ENCODE assay signal across 1 cellular context in the genomic region with DNA sequence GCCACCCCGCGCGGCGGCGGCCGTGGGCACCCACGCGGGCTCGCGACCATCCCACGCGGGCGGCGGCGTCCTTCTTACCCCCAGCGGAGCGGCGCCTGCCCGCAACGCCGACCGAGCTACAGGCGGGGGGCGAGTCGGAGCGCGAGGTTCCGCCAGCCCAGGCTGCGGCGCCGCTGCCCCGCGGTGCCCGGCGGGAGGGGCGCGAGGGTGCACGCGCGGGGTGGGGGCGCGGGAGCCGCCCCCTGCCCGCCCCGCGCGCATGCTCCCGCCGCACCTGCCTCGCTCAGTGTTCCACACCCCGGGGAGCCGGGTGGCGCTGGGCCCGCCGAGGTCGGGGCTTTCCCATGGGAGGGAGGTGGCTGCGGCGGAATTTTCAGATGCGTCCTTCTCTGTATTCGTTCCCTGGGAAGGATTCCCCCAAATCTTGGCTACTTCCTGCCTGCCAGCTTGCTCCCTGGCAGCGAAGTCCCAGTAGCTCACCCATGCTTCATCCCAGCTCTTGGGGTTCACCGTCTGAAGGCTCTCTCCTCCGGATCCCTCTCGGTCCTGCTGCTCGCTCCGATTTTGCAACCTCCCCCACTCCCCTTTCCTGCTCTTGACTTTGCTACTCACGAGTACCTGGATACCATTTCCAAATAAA.
A peak's percentile ranks its signal among the peaks of the same experiment; 100 is the strongest.
TF ChIP-seq lines count a peak whose summit lies in the region.

L3MBTL4 (minus strand) TSS at position 189 of the 640 bp plus-strand sequence. CDS start 103,286 bp downstream, outside the sequence.

TF ChIP-seq in HEK293, 187 proteins besides CTCF, POLR2A, EP300 and RAD21 (continued from another document and continues in another):
- TF ChIP-seq, protein P1, sequence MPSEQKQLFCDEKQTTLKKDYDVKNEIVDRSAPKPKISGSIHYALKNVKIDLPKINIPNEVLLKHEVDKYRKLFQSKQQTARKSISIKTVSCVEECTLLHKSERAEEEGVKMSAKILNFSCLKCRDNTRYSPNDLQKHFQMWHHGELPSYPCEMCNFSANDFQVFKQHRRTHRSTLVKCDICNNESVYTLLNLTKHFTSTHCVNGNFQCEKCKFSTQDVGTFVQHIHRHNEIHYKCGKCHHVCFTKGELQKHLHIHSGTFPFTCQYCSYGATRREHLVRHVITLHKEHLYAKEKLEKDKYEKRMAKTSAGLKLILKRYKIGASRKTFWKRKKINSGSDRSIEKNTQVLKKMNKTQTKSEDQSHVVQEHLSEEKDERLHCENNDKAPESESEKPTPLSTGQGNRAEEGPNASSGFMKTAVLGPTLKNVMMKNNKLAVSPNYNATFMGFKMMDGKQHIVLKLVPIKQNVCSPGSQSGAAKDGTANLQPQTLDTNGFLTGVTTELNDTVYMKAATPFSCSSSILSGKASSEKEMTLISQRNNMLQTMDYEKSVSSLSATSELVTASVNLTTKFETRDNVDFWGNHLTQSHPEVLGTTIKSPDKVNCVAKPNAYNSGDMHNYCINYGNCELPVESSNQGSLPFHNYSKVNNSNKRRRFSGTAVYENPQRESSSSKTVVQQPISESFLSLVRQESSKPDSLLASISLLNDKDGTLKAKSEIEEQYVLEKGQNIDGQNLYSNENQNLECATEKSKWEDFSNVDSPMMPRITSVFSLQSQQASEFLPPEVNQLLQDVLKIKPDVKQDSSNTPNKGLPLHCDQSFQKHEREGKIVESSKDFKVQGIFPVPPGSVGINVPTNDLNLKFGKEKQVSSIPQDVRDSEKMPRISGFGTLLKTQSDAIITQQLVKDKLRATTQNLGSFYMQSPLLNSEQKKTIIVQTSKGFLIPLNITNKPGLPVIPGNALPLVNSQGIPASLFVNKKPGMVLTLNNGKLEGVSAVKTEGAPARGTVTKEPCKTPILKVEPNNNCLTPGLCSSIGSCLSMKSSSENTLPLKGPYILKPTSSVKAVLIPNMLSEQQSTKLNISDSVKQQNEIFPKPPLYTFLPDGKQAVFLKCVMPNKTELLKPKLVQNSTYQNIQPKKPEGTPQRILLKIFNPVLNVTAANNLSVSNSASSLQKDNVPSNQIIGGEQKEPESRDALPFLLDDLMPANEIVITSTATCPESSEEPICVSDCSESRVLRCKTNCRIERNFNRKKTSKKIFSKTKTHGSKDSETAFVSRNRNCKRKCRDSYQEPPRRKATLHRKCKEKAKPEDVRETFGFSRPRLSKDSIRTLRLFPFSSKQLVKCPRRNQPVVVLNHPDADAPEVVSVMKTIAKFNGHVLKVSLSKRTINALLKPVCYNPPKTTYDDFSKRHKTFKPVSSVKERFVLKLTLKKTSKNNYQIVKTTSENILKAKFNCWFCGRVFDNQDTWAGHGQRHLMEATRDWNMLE (tag by site-specific recombination; conservative IDR thresholded peaks at IDR 0.05; ENCODE audit: low read depth) = no peak
- TF ChIP-seq, protein P2, sequence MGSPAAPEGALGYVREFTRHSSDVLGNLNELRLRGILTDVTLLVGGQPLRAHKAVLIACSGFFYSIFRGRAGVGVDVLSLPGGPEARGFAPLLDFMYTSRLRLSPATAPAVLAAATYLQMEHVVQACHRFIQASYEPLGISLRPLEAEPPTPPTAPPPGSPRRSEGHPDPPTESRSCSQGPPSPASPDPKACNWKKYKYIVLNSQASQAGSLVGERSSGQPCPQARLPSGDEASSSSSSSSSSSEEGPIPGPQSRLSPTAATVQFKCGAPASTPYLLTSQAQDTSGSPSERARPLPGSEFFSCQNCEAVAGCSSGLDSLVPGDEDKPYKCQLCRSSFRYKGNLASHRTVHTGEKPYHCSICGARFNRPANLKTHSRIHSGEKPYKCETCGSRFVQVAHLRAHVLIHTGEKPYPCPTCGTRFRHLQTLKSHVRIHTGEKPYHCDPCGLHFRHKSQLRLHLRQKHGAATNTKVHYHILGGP (tag by site-specific recombination; IDR thresholded peaks at IDR 0.05) = no peak
- no peak for TF ChIP-seq ZNF560 (tag by site-specific recombination; IDR thresholded peaks at IDR 0.05; ENCODE audit: borderline replicate concordance)
- no peak for TF ChIP-seq ZNF830 (tag by site-specific recombination; IDR thresholded peaks at IDR 0.05; ENCODE audit: low read depth)
- TF ChIP-seq ZNF335 (tag by site-specific recombination; conservative IDR thresholded peaks at IDR 0.05) = peak; percentile 84
- TF ChIP-seq ZXDB (tag by site-specific recombination; IDR thresholded peaks at IDR 0.05) = peak; percentile 48
- TF ChIP-seq ZNF148 (tag by site-specific recombination; IDR thresholded peaks at IDR 0.05; ENCODE audit: borderline replicate concordance) = no peak
- TF ChIP-seq, protein P3, sequence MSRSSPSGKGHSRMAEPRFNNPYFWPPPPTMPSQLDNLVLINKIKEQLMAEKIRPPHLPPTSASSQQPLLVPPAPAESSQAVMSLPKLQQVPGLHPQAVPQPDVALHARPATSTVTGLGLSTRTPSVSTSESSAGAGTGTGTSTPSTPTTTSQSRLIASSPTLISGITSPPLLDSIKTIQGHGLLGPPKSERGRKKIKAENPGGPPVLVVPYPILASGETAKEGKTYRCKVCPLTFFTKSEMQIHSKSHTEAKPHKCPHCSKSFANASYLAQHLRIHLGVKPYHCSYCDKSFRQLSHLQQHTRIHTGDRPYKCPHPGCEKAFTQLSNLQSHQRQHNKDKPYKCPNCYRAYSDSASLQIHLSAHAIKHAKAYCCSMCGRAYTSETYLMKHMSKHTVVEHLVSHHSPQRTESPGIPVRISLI (tag by site-specific recombination; IDR thresholded peaks at IDR 0.05) = no peak
- TF ChIP-seq KLF16 (tag by site-specific recombination; IDR thresholded peaks at IDR 0.05) = 0 out of 2 replicates have a peak, but pooled peaks have one; percentile 20
- TF ChIP-seq, protein P4, sequence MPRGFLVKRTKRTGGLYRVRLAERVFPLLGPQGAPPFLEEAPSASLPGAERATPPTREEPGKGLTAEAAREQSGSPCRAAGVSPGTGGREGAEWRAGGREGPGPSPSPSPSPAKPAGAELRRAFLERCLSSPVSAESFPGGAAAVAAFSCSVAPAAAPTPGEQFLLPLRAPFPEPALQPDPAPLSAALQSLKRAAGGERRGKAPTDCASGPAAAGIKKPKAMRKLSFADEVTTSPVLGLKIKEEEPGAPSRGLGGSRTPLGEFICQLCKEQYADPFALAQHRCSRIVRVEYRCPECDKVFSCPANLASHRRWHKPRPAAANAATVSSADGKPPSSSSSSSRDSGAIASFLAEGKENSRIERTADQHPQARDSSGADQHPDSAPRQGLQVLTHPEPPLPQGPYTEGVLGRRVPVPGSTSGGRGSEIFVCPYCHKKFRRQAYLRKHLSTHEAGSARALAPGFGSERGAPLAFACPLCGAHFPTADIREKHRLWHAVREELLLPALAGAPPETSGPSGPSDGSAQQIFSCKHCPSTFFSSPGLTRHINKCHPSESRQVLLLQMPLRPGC (tag by site-specific recombination; IDR thresholded peaks at IDR 0.05) = no peak
- peak; percentile 52 for TF ChIP-seq KLF1 (tag by site-specific recombination; IDR thresholded peaks at IDR 0.05)
- TF ChIP-seq ZNF645 (tag by site-specific recombination; IDR thresholded peaks at IDR 0.05) = no peak
- 0 out of 2 replicates have a peak, but pooled peaks have one; percentile 45 for TF ChIP-seq ZFP37 (tag by site-specific recombination; IDR thresholded peaks at IDR 0.05)
- TF ChIP-seq SETDB1 (IDR thresholded peaks at IDR 0.05; ENCODE audit: insufficient read length, low read length) = no peak
- TF ChIP-seq, protein P5, sequence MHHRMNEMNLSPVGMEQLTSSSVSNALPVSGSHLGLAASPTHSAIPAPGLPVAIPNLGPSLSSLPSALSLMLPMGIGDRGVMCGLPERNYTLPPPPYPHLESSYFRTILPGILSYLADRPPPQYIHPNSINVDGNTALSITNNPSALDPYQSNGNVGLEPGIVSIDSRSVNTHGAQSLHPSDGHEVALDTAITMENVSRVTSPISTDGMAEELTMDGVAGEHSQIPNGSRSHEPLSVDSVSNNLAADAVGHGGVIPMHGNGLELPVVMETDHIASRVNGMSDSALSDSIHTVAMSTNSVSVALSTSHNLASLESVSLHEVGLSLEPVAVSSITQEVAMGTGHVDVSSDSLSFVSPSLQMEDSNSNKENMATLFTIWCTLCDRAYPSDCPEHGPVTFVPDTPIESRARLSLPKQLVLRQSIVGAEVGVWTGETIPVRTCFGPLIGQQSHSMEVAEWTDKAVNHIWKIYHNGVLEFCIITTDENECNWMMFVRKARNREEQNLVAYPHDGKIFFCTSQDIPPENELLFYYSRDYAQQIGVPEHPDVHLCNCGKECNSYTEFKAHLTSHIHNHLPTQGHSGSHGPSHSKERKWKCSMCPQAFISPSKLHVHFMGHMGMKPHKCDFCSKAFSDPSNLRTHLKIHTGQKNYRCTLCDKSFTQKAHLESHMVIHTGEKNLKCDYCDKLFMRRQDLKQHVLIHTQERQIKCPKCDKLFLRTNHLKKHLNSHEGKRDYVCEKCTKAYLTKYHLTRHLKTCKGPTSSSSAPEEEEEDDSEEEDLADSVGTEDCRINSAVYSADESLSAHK (tag by site-specific recombination; IDR thresholded peaks at IDR 0.05) = no peak
- no peak for TF ChIP-seq ZFP69B (tag by site-specific recombination; IDR thresholded peaks at IDR 0.05)
- TF ChIP-seq ZEB2 (tag by site-specific recombination; IDR thresholded peaks at IDR 0.05) = 0 out of 2 replicates have a peak, but pooled peaks have one; percentile 39
- TF ChIP-seq ZNF747 (tag by site-specific recombination; IDR thresholded peaks at IDR 0.05) = no peak
- TF ChIP-seq ZNF132 (tag by site-specific recombination; IDR thresholded peaks at IDR 0.05; ENCODE audit: borderline replicate concordance) = no peak
- peak; percentile 36; the same call in 1 of the 2 replicates for TF ChIP-seq ZIC2 (tag by site-specific recombination; IDR thresholded peaks at IDR 0.05)
- no peak for TF ChIP-seq ZNF514 (tag by site-specific recombination; IDR thresholded peaks at IDR 0.05)
- TF ChIP-seq ZNF341 (tag by site-specific recombination; IDR thresholded peaks at IDR 0.05; ENCODE audit: low read depth) = 0 out of 2 replicates have a peak, but pooled peaks have one; percentile 48
- no peak for TF ChIP-seq ZNF112 (tag by site-specific recombination; IDR thresholded peaks at IDR 0.05)
- no peak for TF ChIP-seq ZNF558 (tag by site-specific recombination; IDR thresholded peaks at IDR 0.05)
- no peak for TF ChIP-seq TRIM28 (IDR thresholded peaks at IDR 0.05; ENCODE audit: borderline replicate concordance, low read length)
- TF ChIP-seq, protein P6, sequence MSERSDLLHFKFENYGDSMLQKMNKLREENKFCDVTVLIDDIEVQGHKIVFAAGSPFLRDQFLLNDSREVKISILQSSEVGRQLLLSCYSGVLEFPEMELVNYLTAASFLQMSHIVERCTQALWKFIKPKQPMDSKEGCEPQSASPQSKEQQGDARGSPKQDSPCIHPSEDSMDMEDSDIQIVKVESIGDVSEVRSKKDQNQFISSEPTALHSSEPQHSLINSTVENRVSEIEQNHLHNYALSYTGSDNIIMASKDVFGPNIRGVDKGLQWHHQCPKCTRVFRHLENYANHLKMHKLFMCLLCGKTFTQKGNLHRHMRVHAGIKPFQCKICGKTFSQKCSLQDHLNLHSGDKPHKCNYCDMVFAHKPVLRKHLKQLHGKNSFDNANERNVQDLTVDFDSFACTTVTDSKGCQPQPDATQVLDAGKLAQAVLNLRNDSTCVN (tag by site-specific recombination; optimal IDR thresholded peaks at IDR 0.05) = peak; percentile 46
- no peak for TF ChIP-seq ZNF548 (tag by site-specific recombination; IDR thresholded peaks at IDR 0.05)
- TF ChIP-seq PRDM10 (tag by site-specific recombination; IDR thresholded peaks at IDR 0.05) = peak; percentile 72
